ENCODE assay signal across 9 cellular contexts in genomic region chr12:51860986-51861385, GRCh38. TPM values are rescaled to one million over a fixed set of nuclear protein-coding genes. Genes with fewer than 3 reads are reported as not detected.
"Had no signal": no experiment of that assay in that cellular context is flagged by ENCODE, and none has a peak within 500 bp of the region (broad histone marks: within the 10 kb centered on the region; RNA-seq: fewer than 3 reads in every experiment).

No MANE protein-coding gene starts in this region.

- DNase-seq: GM23248, GOT3, H9, HCEC 1CT had no signal

- H3K27ac Mint-ChIP-seq: H9, IgD-negative memory B cell had no signal

- H3K9me3 Mint-ChIP-seq: H9 had no signal

- H3K4me3 ChIP-seq: GM23248 had no signal

- H2AFZ ChIP-seq: GM23248 had no signal

- FAIRE-seq: H54, HepG2 had no signal

- H3K27ac ChIP-seq: GM23248, HL-60 had no signal

- H3K4me3 Mint-ChIP-seq: H9, IgD-negative memory B cell had no signal

- H3K9ac ChIP-seq: GM23248 had no signal

- H3K36me3 Mint-ChIP-seq: IgD-negative memory B cell had no signal

- ATAC-seq: HepG2 had no signal

RNA-seq across cellular contexts. Expression of gene FIGNL2, which starts 12.5 kb away (rescaled TPM):
- polyA plus RNA-seq: IgD-negative memory B cell had no signal

RNA-seq across cellular contexts. Expression of gene ANKRD33, which starts 26.9 kb away (rescaled TPM):
- total RNA-seq: GM23248, HepG2, HT1080 had no signal
- polyA plus RNA-seq: GM23248, IgD-negative memory B cell had no signal

RNA-seq across cellular contexts. Expression of gene ACVRL1, which starts 46.3 kb away (rescaled TPM):
- total RNA-seq: H9, HepG2 had no signal
- polyA plus RNA-seq: HepG2, IgD-negative memory B cell had no signal
